ENCODE assay signal across 9 cellular contexts in genomic region chr1:200969726-200970521, GRCh38. TPM values are rescaled to one million over a fixed set of nuclear protein-coding genes. Genes with fewer than 3 reads are reported as not detected.
A peak's percentile ranks its signal among the peaks of the same experiment; 100 is the strongest.
DNase-seq lines count a peak whose midpoint lies in the region; ATAC-seq and TF ChIP-seq lines count a peak whose summit lies in the region.
"Had no signal": no experiment of that assay in that cellular context is flagged by ENCODE, and none has a peak within 500 bp of the region (broad histone marks: within the 10 kb centered on the region; RNA-seq: fewer than 3 reads in every experiment).

No MANE protein-coding gene starts in this region.

- H3K9me3 Mint-ChIP-seq in progenitor cell of endocrine pancreas (ENCODE audit: low read depth) = no peaks in the 10 kb centered on the region

- H3K27ac ChIP-seq in OCI-LY3 (ENCODE audit: low read length) = no peak overlapping the region

- no peak overlapping the region for H3K4me3 ChIP-seq in OCI-LY3 (ENCODE audit: low read length)

- H3K27ac Mint-ChIP-seq in progenitor cell of endocrine pancreas = peak overlapping the region; percentile 62

- H3K27me3 Mint-ChIP-seq in progenitor cell of endocrine pancreas = no peaks in the 10 kb centered on the region

- TF ChIP-seq CTCF in OCI-LY3 (IDR thresholded peaks at IDR 0.05; ENCODE audit: low read depth, low read length) (peak; percentile 54), progenitor cell of endocrine pancreas (IDR thresholded peaks at IDR 0.05; ENCODE audit: unreplicated experiment) (no peak)

- no peak overlapping the region for H3K4me3 Mint-ChIP-seq in progenitor cell of endocrine pancreas (ENCODE audit: low read depth)

- peak; percentile 13 to 31 for DNase-seq in activated CD4-positive, alpha-beta T cell treated with anti-CD3 and anti-CD28 coated beads, Interleukin-2, amount 50 U/mL, for 48 hours
- DNase-seq in activated CD4-positive, alpha-beta T cell treated with anti-CD3 and anti-CD28 coated beads for 1 hour = no peak
- DNase-seq in progenitor cell of endocrine pancreas (ENCODE audit: low spot score, unreplicated experiment) = no peak
- no peak for DNase-seq in NK-92 treated with Interleukin-12 subunit alpha and Interleukin-12 subunit beta, amount 100 ng/mL, for 24 hours (lab: John Stamatoyannopoulos, UW)
- DNase-seq in NCI-H446 treated with DMSO at 0.1 percent for 48 hours (lab: John Stamatoyannopoulos, UW) = no peak
- DNase-seq in T-helper 2 cell = no peak
- DNase-seq: NCI-H2029 treated with DMSO at 0.1 percent for 48 hours had no signal

- peaks cover 46% of the 10 kb centered on the region for H3K36me3 ChIP-seq in OCI-LY3 (replicated peaks; ENCODE audit: low read depth, low read length)

- no peaks in the 10 kb centered on the region for H3K9me3 ChIP-seq in OCI-LY3 (ENCODE audit: insufficient read depth, low read length)

- no peaks in the 10 kb centered on the region for H3K36me3 Mint-ChIP-seq in progenitor cell of endocrine pancreas (ENCODE audit: insufficient read depth)

- no peak overlapping the region for H3K9ac ChIP-seq in OCI-LY3 (ENCODE audit: low read length)

- no peaks in the 10 kb centered on the region for H3K27me3 ChIP-seq in OCI-LY3 (ENCODE audit: low read depth, low read length)

- H3K4me1 ChIP-seq in OCI-LY3 (ENCODE audit: low read length) = peaks cover 16% of the 10 kb centered on the region

- H3K4me1 Mint-ChIP-seq in progenitor cell of endocrine pancreas (ENCODE audit: low read depth) = no peaks in the 10 kb centered on the region

- no peak overlapping the region for H2AFZ ChIP-seq in OCI-LY3 (ENCODE audit: low read depth, low read length)

- no peak overlapping the region for H3K4me2 ChIP-seq in OCI-LY3 (ENCODE audit: low read length)

- H4K20me1 ChIP-seq in OCI-LY3 (ENCODE audit: insufficient read depth, low read length) = peaks cover 40% of the 10 kb centered on the region

- ATAC-seq in HG02588 (IDR thresholded peaks at IDR 0.05; ENCODE audit: unreplicated experiment) = peak; percentile 80

- H3K79me2 ChIP-seq in OCI-LY3 (ENCODE audit: low read length) = no peaks in the 10 kb centered on the region

RNA-seq across cellular contexts. Expression of gene KIF21B, which starts 53.6 kb away (rescaled TPM):
- total RNA-seq in progenitor cell of endocrine pancreas = 10.1 and 11.4 TPM in 2 replicates

Comparison
In these comparisons a context has a peak if more than half of its experiments do, and no peak if none do; other contexts are left out.
1. DNase-seq: peak in activated CD4-positive, alpha-beta T cell treated with anti-CD3 and anti-CD28 coated beads, Interleukin-2, amount 50 U/mL, for 48 hours (2 of 2); none in activated CD4-positive, alpha-beta T cell treated with anti-CD3 and anti-CD28 coated beads for 1 hour (single experiment), progenitor cell of endocrine pancreas (single experiment), NK-92 treated with Interleukin-12 subunit alpha and Interleukin-12 subunit beta, amount 100 ng/mL, for 24 hours (single experiment), NCI-H446 treated with DMSO at 0.1 percent for 48 hours (single experiment) and T-helper 2 cell (0 of 5).